ENCODE assay signal across 8 cellular contexts in the genomic region with DNA sequence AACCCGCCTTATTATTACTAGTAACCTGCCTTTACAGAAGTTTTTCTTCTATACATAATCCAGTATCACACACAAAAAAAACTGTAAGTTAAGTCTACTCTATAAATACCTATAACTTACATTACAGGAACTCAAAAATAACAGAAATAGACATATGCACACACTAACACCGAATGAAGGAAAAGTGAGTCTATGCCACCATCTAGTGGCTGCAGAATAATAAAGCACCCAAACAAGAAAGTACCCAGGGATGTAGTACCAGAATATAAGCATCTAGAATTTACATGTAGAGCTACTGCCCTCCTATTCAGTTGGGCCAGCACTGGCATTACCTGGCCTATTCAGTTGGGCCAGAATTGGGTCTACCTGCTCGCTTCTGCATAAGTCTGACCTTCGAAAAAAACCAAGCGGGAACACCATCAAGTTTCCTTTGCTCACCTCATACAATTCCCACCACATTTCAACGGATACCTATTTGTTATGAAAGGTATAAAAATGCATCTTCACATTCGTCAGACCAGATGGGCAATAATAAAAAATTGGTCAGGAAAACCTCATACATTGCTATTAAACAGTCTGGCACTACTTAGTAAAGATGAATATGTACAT. TPM values are rescaled to one million over a fixed set of nuclear protein-coding genes. Genes with fewer than 3 reads are reported as not detected.
DNase-seq lines count a peak whose midpoint lies in the region; ATAC-seq, FAIRE-seq and TF ChIP-seq lines count a peak whose summit lies in the region.

No MANE protein-coding gene starts in this region.

- dilution Hi-C loops in keratinocyte (cut with MboI; ENCODE audit: extremely low pct_ligation_motif_present, low sequenced_read_pairs): no loop called here

- H3K36me3 ChIP-seq in heart left ventricle (no peaks in the 10 kb centered on the region), keratinocyte (ENCODE audit: control insufficient read depth in 2 of 2, extremely low read depth in 1 of 2, insufficient read depth in 2 of 2, low read length in 2 of 2) (no peaks in the 10 kb centered on the region), tibial artery (no peaks in the 10 kb centered on the region)

- H3K27ac ChIP-seq in heart left ventricle (no peak overlapping the region), keratinocyte (ENCODE audit: control insufficient read depth, insufficient read depth, low read length) (no peak overlapping the region), tibial artery (no peak overlapping the region)

- H3K4me1 ChIP-seq in heart left ventricle (peaks cover 0 to 11% (median 1%) of the 10 kb centered on the region in 12 donors), keratinocyte (ENCODE audit: control insufficient read depth, extremely low read depth, insufficient read depth, low read length) (peaks cover 12% of the 10 kb centered on the region), tibial artery (peaks cover 0 to 6% (median 0%) of the 10 kb centered on the region in 4 donors)

- H3K9ac ChIP-seq in keratinocyte (ENCODE audit: control insufficient read depth, extremely low read depth, insufficient read depth, low read length): no peak overlapping the region

- 27 to 33% (median 31%) methylated on average over 7 of the region's 7 CpGs for WGBS in heart left ventricle, 4 donors

- in situ Hi-C loops in astrocyte of the cerebellum (cut with HindIII; ENCODE audit: low sequenced_read_pairs): no loop called here

- H3K9me3 ChIP-seq in heart left ventricle: no peaks in the 10 kb centered on the region
- H3K9me3 ChIP-seq in keratinocyte (ENCODE audit: control insufficient read depth, low read depth, low read length): no peaks in the 10 kb centered on the region
- H3K9me3 ChIP-seq in tibial artery: no peaks in the 10 kb centered on the region

- H3K79me2 ChIP-seq in keratinocyte (ENCODE audit: control insufficient read depth, insufficient read depth, low read length): peaks cover 4% of the 10 kb centered on the region

- no peak overlapping the region for H3K4me3 ChIP-seq in heart left ventricle
- no peak overlapping the region for H3K4me3 ChIP-seq in astrocyte of the cerebellum (ENCODE audit: low read depth, low read length)
- no peak overlapping the region for H3K4me3 ChIP-seq in keratinocyte (ENCODE audit: control insufficient read depth in 2 of 3, extremely low read depth in 1 of 3, insufficient read depth in 2 of 3, low read depth in 1 of 3, low read length in 3 of 3)
- H3K4me3 ChIP-seq in tibial artery: no peak overlapping the region

- no peaks in the 10 kb centered on the region for H4K20me1 ChIP-seq in keratinocyte (ENCODE audit: control insufficient read depth, extremely low read depth, insufficient read depth, low read length)

- peak; percentile 48 to 81 (median 72) for TF ChIP-seq CTCF in heart left ventricle (IDR thresholded peaks at IDR 0.05)
- TF ChIP-seq CTCF in astrocyte of the cerebellum (IDR thresholded peaks at IDR 0.05; ENCODE audit: low read depth, low read length, missing control alignments): peak; percentile 56
- TF ChIP-seq CTCF in keratinocyte (optimal IDR thresholded peaks at IDR 0.05 in 1 of 3, IDR thresholded peaks at IDR 0.05 in 1 of 3, conservative IDR thresholded peaks at IDR 0.05 in 1 of 3; ENCODE audit: extremely low read depth in 1 of 3, insufficient read depth in 2 of 3, low read length in 3 of 3): peak in 2 of 3 experiments; percentile 52 to 56
- peak; percentile 68 to 73 for TF ChIP-seq CTCF in tibial artery (IDR thresholded peaks at IDR 0.05)

- no peak for TF ChIP-seq POLR2A in heart left ventricle (IDR thresholded peaks at IDR 0.05)

- H2AFZ ChIP-seq in keratinocyte (ENCODE audit: control insufficient read depth, low read length): no peak overlapping the region

- DNase-seq in heart left ventricle (peak in 1 of 5 donors; percentile 16), left ventricle myocardium superior (no peak), HPDE6-E6E7 (ENCODE audit: extremely low spot score) (peak; percentile 63), NCI-H82 treated with DMSO at 0.1 percent for 48 hours (lab: John Stamatoyannopoulos, UW; ENCODE audit: unreplicated experiment) (peak; percentile 47), astrocyte of the cerebellum (ENCODE audit: low read depth) (peak; percentile 60), keratinocyte (ENCODE audit: low read depth, low spot score) (peak; percentile 13), tibial artery (no peak)

- intact Hi-C loops in heart left ventricle (cut with DNase I): loop anchor here in 4 of 10 donors (5.0 to 10.0 kb wide), 4 partner anchors 356 to 1349 kb away; a partner anchor contains a TSS
- intact Hi-C loops in left ventricle myocardium superior (cut with micrococcal nuclease): no loop called here
- intact Hi-C loops in tibial artery (cut with DNase I; ENCODE audit: low total_unique reads): loop anchor here (10.0 kb wide), 1 partner anchor 649 kb away; a partner anchor contains a TSS

- no peaks in the 10 kb centered on the region for H3K27me3 ChIP-seq in heart left ventricle
- no peaks in the 10 kb centered on the region for H3K27me3 ChIP-seq in keratinocyte (ENCODE audit: control insufficient read depth, extremely low read depth, insufficient read depth, low read length)
- no peaks in the 10 kb centered on the region for H3K27me3 ChIP-seq in tibial artery

- no peaks in the 10 kb centered on the region for H3K9me1 ChIP-seq in keratinocyte (ENCODE audit: control insufficient read depth, extremely low read depth, insufficient read depth, low read length)

- no peak for FAIRE-seq in keratinocyte (lab: Jason Lieb, UNC)

- no peak overlapping the region for H3K4me2 ChIP-seq in keratinocyte (ENCODE audit: control insufficient read depth, extremely low read depth, insufficient read depth, low read depth, low read length)

- ATAC-seq in heart left ventricle (no peak), left ventricle myocardium superior (no peak), GM21529 (IDR thresholded peaks at IDR 0.05; ENCODE audit: unreplicated experiment) (peak; percentile 31)

RNA-seq across cellular contexts. Expression of a gene that starts 4.0 kb away (rescaled TPM):
- 10 to 100 TPM; 14.9 to 37.0 (median 22.9) TPM for total RNA-seq in heart left ventricle
- polyA plus RNA-seq in heart left ventricle: 10 to 100 TPM; 16.3 to 30.1 TPM
- 17.3 TPM for total RNA-seq in left ventricle myocardium superior
- polyA plus RNA-seq in keratinocyte: 32.9 to 48.0 TPM (median 47.5 TPM) in 3 replicates
- 5.9 TPM for polyA plus RNA-seq in keratinocyte (2011; ENCODE audit: low read depth)
- 26.6 and 44.2 TPM in 2 replicates for polyA plus RNA-seq in keratinocyte (2011; cell fraction: cytosol; rRNA removed)
- polyA plus RNA-seq in keratinocyte (2011; cell fraction: nucleus; rRNA removed): 31.7 and 40.4 TPM in 2 replicates
- polyA plus RNA-seq in keratinocyte (2012; ENCODE audit: low replicate concordance): 13.5 and 24.9 TPM in 2 replicates
- 2.9 to 16.2 TPM (median 9.3 TPM) in 3 replicates for polyA minus RNA-seq in keratinocyte
- polyA minus RNA-seq in keratinocyte (2011; cell fraction: cytosol; rRNA and poly(A)+ RNA removed): 29.5 TPM
- polyA minus RNA-seq in keratinocyte (2011; cell fraction: nucleus; rRNA and poly(A)+ RNA removed): 9.9 and 11.6 TPM in 2 replicates

RNA-seq across cellular contexts. Expression of a gene that starts 20.4 kb away (rescaled TPM):
- total RNA-seq in heart left ventricle (10 to 100 TPM; 20.0 to 41.3 (median 29.0) TPM), left ventricle myocardium superior (35.2 TPM)
- polyA plus RNA-seq in heart left ventricle (10 to 100 TPM; 11.8 to 16.6 TPM), keratinocyte (0.06 to 0.39 TPM (median 0.30 TPM) in 3 replicates)
- not detected for polyA plus RNA-seq in keratinocyte (2011; ENCODE audit: low read depth)
- polyA plus RNA-seq in keratinocyte (2011; cell fraction: cytosol; rRNA removed): 0.08 and 0.11 TPM in 2 replicates
- 0.99 and 1.1 TPM in 2 replicates for polyA plus RNA-seq in keratinocyte (2011; cell fraction: nucleus; rRNA removed)
- polyA plus RNA-seq in keratinocyte (2012; ENCODE audit: low replicate concordance): 0.21 TPM in 1 of 2 replicates, not detected in the other
- polyA minus RNA-seq in keratinocyte: not detected in 3 replicates
- polyA minus RNA-seq in keratinocyte (2011; cell fraction: cytosol; rRNA and poly(A)+ RNA removed): not detected
- polyA minus RNA-seq in keratinocyte (2011; cell fraction: nucleus; rRNA and poly(A)+ RNA removed): not detected in 2 replicates

RNA-seq across cellular contexts. Expression of a gene that starts 49.2 kb away (rescaled TPM):
- total RNA-seq in heart left ventricle (not detected), left ventricle myocardium superior (not detected)
- polyA plus RNA-seq in heart left ventricle (not detected), keratinocyte (not detected in 3 replicates)
- polyA plus RNA-seq in keratinocyte (2011; ENCODE audit: low read depth): not detected
- polyA plus RNA-seq in keratinocyte (2011; cell fraction: cytosol; rRNA removed): not detected in 2 replicates
- not detected in 2 replicates for polyA plus RNA-seq in keratinocyte (2011; cell fraction: nucleus; rRNA removed)
- polyA plus RNA-seq in keratinocyte (2012; ENCODE audit: low replicate concordance): not detected in 2 replicates
- polyA minus RNA-seq in keratinocyte: not detected in 3 replicates
- not detected for polyA minus RNA-seq in keratinocyte (2011; cell fraction: cytosol; rRNA and poly(A)+ RNA removed)
- polyA minus RNA-seq in keratinocyte (2011; cell fraction: nucleus; rRNA and poly(A)+ RNA removed): not detected in 2 replicates

Comparison
In these comparisons a context has a peak if more than half of its experiments do, and no peak if none do; other contexts are left out.
1. DNase-seq: peak in HPDE6-E6E7 (single experiment), NCI-H82 treated with DMSO at 0.1 percent for 48 hours (single experiment), astrocyte of the cerebellum (single experiment) and keratinocyte (single experiment); none in left ventricle myocardium superior (single experiment) and tibial artery (0 of 2).
2. Peak in every context shown above with its lines, with median percentiles within 50 percentile points of each other: CTCF ChIP-seq.